ENCODE assay signal across 27 cellular contexts in the genomic region with DNA sequence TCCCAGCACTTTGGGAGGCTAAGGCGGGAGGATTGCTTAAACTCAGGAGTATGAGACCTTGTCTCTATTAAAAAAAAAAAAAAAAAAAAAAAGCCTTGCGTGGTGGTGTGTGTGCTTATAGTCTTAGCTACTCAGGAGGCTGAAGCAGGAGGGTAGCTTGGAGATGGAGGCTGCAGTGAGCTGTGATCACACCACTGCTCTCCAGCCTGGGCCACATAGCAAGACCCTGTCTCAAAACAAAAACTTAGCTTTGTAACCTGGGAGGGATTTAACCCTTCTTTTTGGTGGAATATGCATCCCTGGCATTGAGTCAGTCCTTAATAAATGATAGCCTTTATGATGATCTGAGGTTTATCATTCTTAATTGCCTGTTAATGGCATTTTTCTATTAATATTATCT.
"Had no signal": no experiment of that assay in that cellular context is flagged by ENCODE, and none has a peak within 500 bp of the region (broad histone marks: within the 10 kb centered on the region; RNA-seq: fewer than 3 reads in every experiment).

No MANE protein-coding gene starts in this region.

- H3K27me3 Mint-ChIP-seq: activated CD4-positive, alpha-beta T cell treated with anti-CD3 and anti-CD28 coated beads for 36 hours; activated CD4-positive, alpha-beta T cell treated with anti-CD3 and anti-CD28 coated beads, Interleukin-2, amount 10 ng/mL, durations not matched to agents 7 days and 5 days; activated naive CD4-positive, alpha-beta T cell treated with anti-CD3 and anti-CD28 coated beads, Interleukin-2, amount 10 ng/mL, durations not matched to agents 7 days and 5 days; activated naive CD8-positive, alpha-beta T cell treated with anti-CD3 and anti-CD28 coated beads for 36 hours; central memory CD8-positive, alpha-beta T cell had no signal

- H3K9ac ChIP-seq: KMS-11, SK-N-SH had no signal

- H3K9me3 Mint-ChIP-seq: activated CD4-positive, alpha-beta T cell treated with anti-CD3 and anti-CD28 coated beads, Interleukin-2, amount 10 ng/mL, durations not matched to agents 7 days and 5 days; activated naive CD4-positive, alpha-beta T cell treated with anti-CD3 and anti-CD28 coated beads, Interleukin-2, amount 10 ng/mL, durations not matched to agents 7 days and 5 days; activated naive CD8-positive, alpha-beta T cell treated with anti-CD3 and anti-CD28 coated beads for 36 hours; activated T-cell treated with anti-CD3 and anti-CD28 coated beads, Interleukin-2, amount 50 U/mL, for 4 hours; central memory CD8-positive, alpha-beta T cell; T-helper 1 cell treated with Interleukin-12 subunit alpha and Interleukin-12 subunit beta and Interleukin-4 antibody, amounts not matched to agents 30 μg/mL and 1 μg/mL, for 36 hours; T-helper 2 cell treated with Interferon-gamma antibody and Interleukin-4, amounts not matched to agents 5 μg/mL and 100 μg/mL, for 36 hours; WTC11 had no signal

- H3K4me1 Mint-ChIP-seq: WTC11 had no signal

- H3K4me3 ChIP-seq: cardiac muscle cell, SJSA1 had no signal

- H3K27ac ChIP-seq: cardiac muscle cell, KMS-11, SJSA1 had no signal

- H3K4me2 ChIP-seq: KMS-11, SK-N-SH had no signal

- ATAC-seq: activated CD4-positive, alpha-beta T cell treated with anti-CD3 and anti-CD28 coated beads for 36 hours; activated CD4-positive, CD25-positive, alpha-beta regulatory T cell treated with anti-CD3 and anti-CD28 coated beads, Interleukin-2, amount 50 U/mL, for 24 hours; activated CD8-positive, alpha-beta T cell treated with anti-CD3 and anti-CD28 coated beads, Interleukin-2, amount 10 ng/mL, durations not matched to agents 7 days and 5 days; activated T-cell treated with anti-CD3 and anti-CD28 coated beads, Interleukin-2, amount 50 U/mL, for 4 hours; Panc1; WTC11 had no signal

- FAIRE-seq: TTC549 had no signal

- H3K27me3 ChIP-seq: cardiac muscle cell, SJSA1 had no signal

- H3K9me3 ChIP-seq: SJSA1, SK-N-SH had no signal

- H3K27ac Mint-ChIP-seq: activated CD4-positive, alpha-beta T cell treated with anti-CD3 and anti-CD28 coated beads for 36 hours; activated CD4-positive, alpha-beta T cell treated with anti-CD3 and anti-CD28 coated beads, Interleukin-2, amount 10 ng/mL, durations not matched to agents 7 days and 5 days; activated CD8-positive, alpha-beta T cell treated with anti-CD3 and anti-CD28 coated beads, Interleukin-2, amount 10 ng/mL, durations not matched to agents 7 days and 5 days; activated naive CD4-positive, alpha-beta T cell treated with anti-CD3 and anti-CD28 coated beads, Interleukin-2, amount 10 ng/mL, durations not matched to agents 7 days and 5 days; activated naive CD8-positive, alpha-beta T cell treated with anti-CD3 and anti-CD28 coated beads for 36 hours; T-helper 1 cell treated with Interleukin-12 subunit alpha and Interleukin-12 subunit beta and Interleukin-4 antibody, amounts not matched to agents 30 μg/mL and 1 μg/mL, for 36 hours; T-helper 2 cell treated with Interferon-gamma antibody and Interleukin-4, amounts not matched to agents 5 μg/mL and 100 μg/mL, for 36 hours; WTC11 had no signal

- H3K4me3 Mint-ChIP-seq: activated CD4-positive, alpha-beta T cell treated with anti-CD3 and anti-CD28 coated beads for 36 hours; activated CD4-positive, alpha-beta T cell treated with anti-CD3 and anti-CD28 coated beads, Interleukin-2, amount 10 ng/mL, durations not matched to agents 7 days and 5 days; activated CD8-positive, alpha-beta T cell treated with anti-CD3 and anti-CD28 coated beads, Interleukin-2, amount 10 ng/mL, durations not matched to agents 7 days and 5 days; activated naive CD4-positive, alpha-beta T cell treated with anti-CD3 and anti-CD28 coated beads, Interleukin-2, amount 10 ng/mL, durations not matched to agents 7 days and 5 days; activated naive CD8-positive, alpha-beta T cell treated with anti-CD3 and anti-CD28 coated beads for 36 hours; activated T-cell treated with anti-CD3 and anti-CD28 coated beads, Interleukin-2, amount 50 U/mL, for 4 hours; central memory CD8-positive, alpha-beta T cell; T-helper 1 cell treated with Interleukin-12 subunit alpha and Interleukin-12 subunit beta and Interleukin-4 antibody, amounts not matched to agents 30 μg/mL and 1 μg/mL, for 36 hours; T-helper 2 cell treated with Interferon-gamma antibody and Interleukin-4, amounts not matched to agents 5 μg/mL and 100 μg/mL, for 36 hours; WTC11 had no signal

- DNase-seq: activated CD4-positive, alpha-beta T cell treated with anti-CD3 and anti-CD28 coated beads for 36 hours; activated CD4-positive, alpha-beta T cell treated with anti-CD3 and anti-CD28 coated beads, Interleukin-2, amount 10 ng/mL, durations not matched to agents 7 days and 5 days; activated CD4-positive, alpha-beta T cell treated with anti-CD3 and anti-CD28 coated beads, Interleukin-2, amount 50 U/mL, for 48 hours; activated CD8-positive, alpha-beta T cell treated with anti-CD3 and anti-CD28 coated beads, Interleukin-2, amount 10 ng/mL, durations not matched to agents 7 days and 5 days; activated effector memory CD4-positive, alpha-beta T cell treated with Interleukin-2 at 50 U/mL for 16 hours; activated naive CD4-positive, alpha-beta T cell treated with anti-CD3 and anti-CD28 coated beads, Interleukin-2, amount 10 ng/mL, durations not matched to agents 7 days and 5 days; activated naive CD8-positive, alpha-beta T cell treated with anti-CD3 and anti-CD28 coated beads for 36 hours; activated T-cell treated with anti-CD3 and anti-CD28 coated beads, Interleukin-2, amount 50 U/mL, for 4 hours; amniotic stem cell; aorta; NCI-H1105; NCI-H1417 treated with DMSO at 0.1 percent for 48 hours; NCI-H187 treated with DMSO at 0.1 percent for 48 hours; NCI-H226; NCI-H524 treated with DMSO at 0.1 percent for 48 hours; SHP77; SK-N-SH had no signal

- H3K36me3 Mint-ChIP-seq: WTC11 had no signal
